In genomic region chr6:52305948-52306767, GRCh38 we compare ENCODE assay signal across 9 cellular contexts. TPM values are rescaled to one million over a fixed set of nuclear protein-coding genes. Genes with fewer than 3 reads are reported as not detected.
A peak's percentile ranks its signal among the peaks of the same experiment; 100 is the strongest.
DNase-seq lines count a peak whose midpoint lies in the region; ATAC-seq and TF ChIP-seq lines count a peak whose summit lies in the region.
"Had no signal": no experiment of that assay in that cellular context is flagged by ENCODE, and none has a peak within 500 bp of the region (broad histone marks: within the 10 kb centered on the region; RNA-seq: fewer than 3 reads in every experiment).

No MANE protein-coding gene starts in this region.

- no peak for TF ChIP-seq POLR2A in sigmoid colon (IDR thresholded peaks at IDR 0.05)

- peak overlapping the region; percentile 93 for H3K27ac Mint-ChIP-seq in activated naive CD4-positive, alpha-beta T cell treated with anti-CD3 and anti-CD28 coated beads, Interleukin-2, amount 50 U/mL, for 24 hours
- peak overlapping the region; percentile 58 for H3K27ac Mint-ChIP-seq in activated T-helper 1 cell treated with anti-CD3 and anti-CD28 coated beads, Interleukin-12 subunit alpha, Interleukin-12 subunit beta, Interleukin-2, Interleukin-4 antibody, amounts not matched to agents 30 ng/mL and 10 ng/mL and 1 ng/mL, durations not matched to agents 14 hours and 24 hours and 36 hours

- H3K4me1 ChIP-seq in sigmoid colon = peaks cover 0 to 27% (median 23%) of the 10 kb centered on the region in 4 donors

- H3K9me3 ChIP-seq in sigmoid colon = no peaks in the 10 kb centered on the region

- DNase-seq in activated naive CD4-positive, alpha-beta T cell (lab: John Stamatoyannopoulos, UW) = no peak
- no peak for DNase-seq in activated T-helper 1 cell treated with anti-CD3 and anti-CD28 coated beads, Interleukin-12 subunit alpha, Interleukin-12 subunit beta, Interleukin-2, Interleukin-4 antibody, amounts not matched to agents 30 ng/mL and 10 ng/mL and 1 ng/mL, durations not matched to agents 14 hours and 24 hours and 36 hours (ENCODE audit: low spot score)
- DNase-seq in sigmoid colon = no peak
- DNase-seq in stimulated activated CD4-positive, alpha-beta T cell treated with anti-CD3 and anti-CD28 coated beads, Interleukin-2, amount 100 ng/mL, for 24 hours = no peak
- no peak for DNase-seq in NK-92 (lab: John Stamatoyannopoulos, UW; ENCODE audit: unreplicated experiment)
- DNase-seq in NCI-H2227 (lab: John Stamatoyannopoulos, UW; ENCODE audit: unreplicated experiment) = no peak

- peak overlapping the region; percentile 52 to 71 (median 65) for H3K27ac ChIP-seq in sigmoid colon
- H3K27ac ChIP-seq: C4-2B had no signal

- no peaks in the 10 kb centered on the region for H3K27me3 ChIP-seq in sigmoid colon

- no peak for TF ChIP-seq CTCF in sigmoid colon (IDR thresholded peaks at IDR 0.05)

- H3K4me3 ChIP-seq in sigmoid colon = no peak overlapping the region

- no peak for TF ChIP-seq EP300 in sigmoid colon (IDR thresholded peaks at IDR 0.05)

- peaks cover 2% of the 10 kb centered on the region for H3K9me3 Mint-ChIP-seq in activated naive CD4-positive, alpha-beta T cell treated with anti-CD3 and anti-CD28 coated beads, Interleukin-2, amount 50 U/mL, for 24 hours
- H3K9me3 Mint-ChIP-seq in activated T-helper 1 cell treated with anti-CD3 and anti-CD28 coated beads, Interleukin-12 subunit alpha, Interleukin-12 subunit beta, Interleukin-2, Interleukin-4 antibody, amounts not matched to agents 30 ng/mL and 10 ng/mL and 1 ng/mL, durations not matched to agents 14 hours and 24 hours and 36 hours = no peaks in the 10 kb centered on the region

- H3K27me3 Mint-ChIP-seq in activated naive CD4-positive, alpha-beta T cell treated with anti-CD3 and anti-CD28 coated beads, Interleukin-2, amount 50 U/mL, for 24 hours = no peaks in the 10 kb centered on the region
- H3K27me3 Mint-ChIP-seq in activated T-helper 1 cell treated with anti-CD3 and anti-CD28 coated beads, Interleukin-12 subunit alpha, Interleukin-12 subunit beta, Interleukin-2, Interleukin-4 antibody, amounts not matched to agents 30 ng/mL and 10 ng/mL and 1 ng/mL, durations not matched to agents 14 hours and 24 hours and 36 hours (ENCODE audit: insufficient read depth) = no peaks in the 10 kb centered on the region

- intact Hi-C loops in activated T-helper 1 cell treated with anti-CD3 and anti-CD28 coated beads, Interleukin-12 subunit alpha, Interleukin-12 subunit beta, Interleukin-2, Interleukin-4 antibody, amounts not matched to agents 30 ng/mL and 10 ng/mL and 1 ng/mL, durations not matched to agents 14 hours and 24 hours and 36 hours (cut with micrococcal nuclease) = loop anchor here (1.0 to 5.0 kb wide), 3 partner anchors 19 to 89 kb away; partner anchors contain the start of gene PAQR8
- intact Hi-C loops in sigmoid colon (cut with DNase I) = no loop called here

- peak overlapping the region; percentile 66 for H3K4me3 Mint-ChIP-seq in activated naive CD4-positive, alpha-beta T cell treated with anti-CD3 and anti-CD28 coated beads, Interleukin-2, amount 50 U/mL, for 24 hours
- H3K4me3 Mint-ChIP-seq in activated T-helper 1 cell treated with anti-CD3 and anti-CD28 coated beads, Interleukin-12 subunit alpha, Interleukin-12 subunit beta, Interleukin-2, Interleukin-4 antibody, amounts not matched to agents 30 ng/mL and 10 ng/mL and 1 ng/mL, durations not matched to agents 14 hours and 24 hours and 36 hours = peak overlapping the region; percentile 37

- H3K4me1 Mint-ChIP-seq in activated naive CD4-positive, alpha-beta T cell treated with anti-CD3 and anti-CD28 coated beads, Interleukin-2, amount 50 U/mL, for 24 hours = peaks cover 84% of the 10 kb centered on the region
- H3K4me1 Mint-ChIP-seq in activated T-helper 1 cell treated with anti-CD3 and anti-CD28 coated beads, Interleukin-12 subunit alpha, Interleukin-12 subunit beta, Interleukin-2, Interleukin-4 antibody, amounts not matched to agents 30 ng/mL and 10 ng/mL and 1 ng/mL, durations not matched to agents 14 hours and 24 hours and 36 hours (ENCODE audit: low read depth) = peaks cover 50% of the 10 kb centered on the region

- ATAC-seq in HG03097 (IDR thresholded peaks at IDR 0.05; ENCODE audit: low FRiP score, unreplicated experiment) = peak; percentile 75

- no peaks in the 10 kb centered on the region for H3K36me3 ChIP-seq in sigmoid colon

- 83 to 93% methylated on average over 15 of the region's 15 CpGs for WGBS in sigmoid colon, 2 donors

- peaks cover 2% of the 10 kb centered on the region for H3K36me3 Mint-ChIP-seq in activated naive CD4-positive, alpha-beta T cell treated with anti-CD3 and anti-CD28 coated beads, Interleukin-2, amount 50 U/mL, for 24 hours
- peaks cover under 1% of the 10 kb centered on the region for H3K36me3 Mint-ChIP-seq in activated T-helper 1 cell treated with anti-CD3 and anti-CD28 coated beads, Interleukin-12 subunit alpha, Interleukin-12 subunit beta, Interleukin-2, Interleukin-4 antibody, amounts not matched to agents 30 ng/mL and 10 ng/mL and 1 ng/mL, durations not matched to agents 14 hours and 24 hours and 36 hours (ENCODE audit: low read depth)

RNA-seq across cellular contexts. Expression of gene MCM3, which starts 21.6 kb away (rescaled TPM):
- total RNA-seq in activated T-helper 1 cell treated with anti-CD3 and anti-CD28 coated beads, Interleukin-12 subunit alpha, Interleukin-12 subunit beta, Interleukin-2, Interleukin-4 antibody, amounts not matched to agents 30 ng/mL and 10 ng/mL and 1 ng/mL, durations not matched to agents 14 hours and 24 hours and 36 hours = 212 and 214 TPM in 2 replicates
- 10 to 100 TPM; 31.0 to 36.8 (median 32.8) TPM for total RNA-seq in sigmoid colon
- 10 to 100 TPM; 13.2 to 54.7 (median 16.6) TPM for polyA plus RNA-seq in sigmoid colon

RNA-seq across cellular contexts. Expression of gene PAQR8, which starts 55.8 kb away (rescaled TPM):
- 2.5 and 2.8 TPM in 2 replicates for total RNA-seq in activated T-helper 1 cell treated with anti-CD3 and anti-CD28 coated beads, Interleukin-12 subunit alpha, Interleukin-12 subunit beta, Interleukin-2, Interleukin-4 antibody, amounts not matched to agents 30 ng/mL and 10 ng/mL and 1 ng/mL, durations not matched to agents 14 hours and 24 hours and 36 hours
- 10 to 100 TPM; 12.2 to 17.4 (median 13.8) TPM for total RNA-seq in sigmoid colon
- 10 to 100 TPM; 15.6 to 49.2 (median 16.4) TPM for polyA plus RNA-seq in sigmoid colon
